ENCODE assay signal across 9 cellular contexts in genomic region chr7:99979814-99980225, GRCh38. TPM values are rescaled to one million over a fixed set of nuclear protein-coding genes. Genes with fewer than 3 reads are reported as not detected.
DNase-seq lines count a peak whose midpoint lies in the region; ATAC-seq and TF ChIP-seq lines count a peak whose summit lies in the region.
"Not testable (repeated sequence)": the region's sequence is repeated elsewhere in the genome, so short reads cannot be mapped to it uniquely, and the experiment has no call there.
"Had no signal": no experiment of that assay in that cellular context is flagged by ENCODE, and none has a peak within 500 bp of the region (broad histone marks: within the 10 kb centered on the region; RNA-seq: fewer than 3 reads in every experiment).

No MANE protein-coding gene starts in this region.

- H3K4me1 ChIP-seq in CD4-positive, alpha-beta memory T cell (ENCODE audit: insufficient read depth, low read length); osteoblast (ENCODE audit: insufficient read depth, low read length): not testable (repeated sequence)

- peak overlapping the region in 1 of 7 donors; percentile 37 for H3K27ac Mint-ChIP-seq in CD4-positive, alpha-beta memory T cell
- H3K27ac Mint-ChIP-seq in HFFc6: not testable (repeated sequence)

- CTCF ChIA-PET in CD4-positive, alpha-beta memory T cell (lab: Charles Lee; ENCODE audit: partially characterized antibody): interaction anchor here (0.6 to 5.6 kb wide), 20 partner anchors 10 to 220 kb away, joined by 3 to 51 read pairs (median 4); partner anchors contain the start of gene TRIM4

- not testable (repeated sequence) for H3K9me3 ChIP-seq in CD4-positive, alpha-beta memory T cell (ENCODE audit: control insufficient read depth in 1 of 2, low read length in 2 of 2); osteoblast (ENCODE audit: low read depth, low read length)

- not testable (repeated sequence) for H3K4me3 Mint-ChIP-seq in CD4-positive, alpha-beta memory T cell; HFFc6

- POLR2A ChIA-PET in CD4-positive, alpha-beta memory T cell (lab: Charles Lee; ENCODE audit: partially characterized antibody): interaction anchor here (0.6 kb wide), 1 partner anchor 70 kb away, joined by 3 read pairs; no protein-coding TSS in a partner anchor

- peak; percentile 52 to 67 (median 56) for DNase-seq in CD4-positive, alpha-beta memory T cell
- DNase-seq in HFFc6 (peak; percentile 9), NCI-H526 treated with DMSO at 0.1 percent for 48 hours (lab: John Stamatoyannopoulos, UW) (peak; percentile 75), amygdala (lab: John Stamatoyannopoulos, UW) (peak in 41 of 56 donors; percentile 3 to 83 (median 31)), Right ventricle myocardium superior (peak; percentile 78)
- DNase-seq in activated CD4-positive, alpha-beta T cell treated with anti-CD3 and anti-CD28 coated beads for 1 hour: peak; percentile 50
- not testable (repeated sequence) for DNase-seq in osteoblast (ENCODE audit: insufficient read length, low spot score, missing footprints)
- DNase-seq in stimulated activated CD8-positive, alpha-beta memory T cell treated with anti-CD3 and anti-CD28 coated beads, Interleukin-7, amount 100 ng/mL, for 24 hours (ENCODE audit: low read depth): peak; percentile 40

- intact Hi-C loops in CD4-positive, alpha-beta memory T cell (cut with micrococcal nuclease): loop anchor here (1.0 to 5.0 kb wide), 2 partner anchors 67 to 102 kb away; partner anchors contain the start of gene ZNF3
- intact Hi-C loops in Right ventricle myocardium superior (cut with DNase I): not testable (repeated sequence)

- H3K4me1 Mint-ChIP-seq in CD4-positive, alpha-beta memory T cell; HFFc6 (ENCODE audit: low read depth): not testable (repeated sequence)

- peak; percentile 60 for ATAC-seq in Right ventricle myocardium superior (ENCODE audit: poor library complexity)

- not testable (repeated sequence) for H3K36me3 Mint-ChIP-seq in CD4-positive, alpha-beta memory T cell; HFFc6 (ENCODE audit: low read depth)

- peak; percentile 90 for TF ChIP-seq CTCF in HFFc6 (IDR thresholded peaks at IDR 0.05)
- peak; percentile 51 for TF ChIP-seq CTCF in osteoblast (IDR thresholded peaks at IDR 0.05; ENCODE audit: extremely low read depth, low read depth, low read length)

- H3K79me2 ChIP-seq in osteoblast (ENCODE audit: insufficient read depth, low read length): not testable (repeated sequence)

- H3K4me2 ChIP-seq in osteoblast (ENCODE audit: insufficient read depth, low read length): not testable (repeated sequence)

- not testable (repeated sequence) for H3K36me3 ChIP-seq in CD4-positive, alpha-beta memory T cell (ENCODE audit: insufficient read depth, low read length); osteoblast (ENCODE audit: insufficient read depth, low read length)

- peaks cover 11 to 17% of the 10 kb centered on the region in 2 donors for H3K27me3 Mint-ChIP-seq in CD4-positive, alpha-beta memory T cell
- H3K27me3 Mint-ChIP-seq in HFFc6 (ENCODE audit: insufficient read depth): peaks cover 15% of the 10 kb centered on the region

- H3K4me3 ChIP-seq in CD4-positive, alpha-beta memory T cell (ENCODE audit: low read length in 2 of 2); osteoblast (ENCODE audit: insufficient read depth, low read length): not testable (repeated sequence)

- H2AFZ ChIP-seq in osteoblast (ENCODE audit: low read length): not testable (repeated sequence)

- not testable (repeated sequence) for H3K27ac ChIP-seq in CD4-positive, alpha-beta memory T cell (ENCODE audit: low read depth, low read length); osteoblast (ENCODE audit: low read depth, low read length)

- not testable (repeated sequence) for H4K20me1 ChIP-seq in osteoblast (ENCODE audit: insufficient read depth, low read length)

- not testable (repeated sequence) for H3K9me3 Mint-ChIP-seq in CD4-positive, alpha-beta memory T cell; HFFc6

- H3K27me3 ChIP-seq in CD4-positive, alpha-beta memory T cell (ENCODE audit: insufficient read depth, low read length); osteoblast (ENCODE audit: insufficient read depth, low read length): not testable (repeated sequence)

RNA-seq across cellular contexts. Expression of gene AZGP1, which starts 4.0 kb away (rescaled TPM):
- total RNA-seq in CD4-positive, alpha-beta memory T cell: not detected
- polyA plus RNA-seq in CD4-positive, alpha-beta memory T cell: not detected
- not detected for total RNA-seq in HFFc6 (2021; fragmentation: NEBNext Ultra II Directional; extraction: Animal tissue kit (Norgen Biotek cat#: 25700))
- 113 TPM for total RNA-seq in Right ventricle myocardium superior
- total RNA-seq in osteoblast: not detected in 2 replicates
- total RNA-seq: lung microvascular endothelial cell had no signal

RNA-seq across cellular contexts. Expression of gene ZKSCAN1, which starts 35.6 kb away (rescaled TPM):
- 100 to 1,000 TPM in 1 of 2 experiments, 10 to 100 TPM in 1; 94.8 to 101 TPM for total RNA-seq in CD4-positive, alpha-beta memory T cell
- 10 to 100 TPM; 25.0 to 47.0 TPM for polyA plus RNA-seq in CD4-positive, alpha-beta memory T cell
- total RNA-seq in HFFc6 (2021; fragmentation: NEBNext Ultra II Directional; extraction: Animal tissue kit (Norgen Biotek cat#: 25700)): 10 to 100 TPM; 55.9 to 77.4 (median 63.1) TPM
- total RNA-seq in Right ventricle myocardium superior (30.3 TPM), osteoblast (46.0 and 46.3 TPM in 2 replicates)

RNA-seq across cellular contexts. Expression of gene GJC3, which starts 50.4 kb away (rescaled TPM):
- total RNA-seq in CD4-positive, alpha-beta memory T cell: under 1 TPM; 0.39 to 0.61 TPM
- polyA plus RNA-seq in CD4-positive, alpha-beta memory T cell: under 1 TPM; 0.23 to 0.94 TPM
- not detected for total RNA-seq in HFFc6 (2021; fragmentation: NEBNext Ultra II Directional; extraction: Animal tissue kit (Norgen Biotek cat#: 25700))
- total RNA-seq in Right ventricle myocardium superior: 0.19 TPM
- total RNA-seq in osteoblast: not detected in 2 replicates

Comparison
In these comparisons a context has a peak if more than half of its experiments do, and no peak if none do; other contexts are left out.
1. RNA of gene AZGP1, which starts 4.0 kb away (total RNA-seq): 113 TPM in Right ventricle myocardium superior (single experiment); not detected in HFFc6, not detected in CD4-positive, alpha-beta memory T cell and not detected in osteoblast; every median in the first group is over 10 times any median in the second.